ENCODE assay signal across 1 cellular context in the genomic region with DNA sequence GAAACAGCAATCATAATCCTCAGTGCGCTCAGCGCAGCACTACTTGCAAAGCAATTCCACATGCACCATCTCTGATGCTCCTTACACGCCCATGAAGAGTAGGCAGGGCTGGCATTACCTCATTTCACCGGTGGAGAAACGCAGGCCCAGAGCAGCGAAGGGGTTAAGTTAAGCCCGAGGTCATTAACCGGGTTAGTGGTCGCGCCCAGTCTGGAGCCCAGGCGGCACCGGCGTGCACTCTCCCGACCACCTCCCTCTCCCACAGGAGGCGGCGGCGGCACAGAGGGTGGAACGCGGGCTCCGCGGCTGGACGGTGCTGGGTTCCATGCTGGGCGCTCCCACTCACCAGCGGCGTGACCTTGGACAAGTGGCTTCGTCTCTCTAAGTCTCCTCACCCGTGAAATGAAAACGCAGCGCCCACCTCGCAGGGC.
TF ChIP-seq lines count a peak whose summit lies in the region.

No MANE protein-coding gene starts in this region.

TF ChIP-seq in HepG2, 621 proteins besides CTCF, POLR2A, EP300 and RAD21:
- TF ChIP-seq ISL2 (CRISPR knock-in tag; IDR thresholded peaks at IDR 0.05) (0 out of 2 replicates have a peak, but pooled peaks have one; percentile 4), SMAD9 (CRISPR knock-in tag; IDR thresholded peaks at IDR 0.05) (0 out of 2 replicates have a peak, but pooled peaks have one; percentile 56), ZNF652 (CRISPR knock-in tag; IDR thresholded peaks at IDR 0.05; ENCODE audit: borderline replicate concordance, low read depth) (peak; percentile 97), ZNF552 (CRISPR knock-in tag; IDR thresholded peaks at IDR 0.05; ENCODE audit: borderline replicate concordance) (0 out of 2 replicates have a peak, but pooled peaks have one; percentile 54), ZNF260 (CRISPR knock-in tag; IDR thresholded peaks at IDR 0.05; ENCODE audit: borderline replicate concordance, low read depth) (0 out of 2 replicates have a peak, but pooled peaks have one; percentile 25), ZFP90 (CRISPR knock-in tag; IDR thresholded peaks at IDR 0.05; ENCODE audit: borderline replicate concordance) (0 out of 2 replicates have a peak, but pooled peaks have one; percentile 13), ZBTB7A (CRISPR knock-in tag; IDR thresholded peaks at IDR 0.05) (0 out of 2 replicates have a peak, but pooled peaks have one; percentile 33), ZNF713 (CRISPR knock-in tag; IDR thresholded peaks at IDR 0.05) (0 out of 2 replicates have a peak, but pooled peaks have one; percentile 5), ZNF616 (CRISPR knock-in tag; IDR thresholded peaks at IDR 0.05; ENCODE audit: low read depth) (0 out of 2 replicates have a peak, but pooled peaks have one; percentile 9), ZNF3 (CRISPR knock-in tag; IDR thresholded peaks at IDR 0.05) (peak; percentile 23; the same call in 1 of the 2 replicates), ZNF558 (CRISPR knock-in tag; IDR thresholded peaks at IDR 0.05; ENCODE audit: borderline replicate concordance) (0 out of 2 replicates have a peak, but pooled peaks have one; percentile 79), ZNF10 (CRISPR knock-in tag; IDR thresholded peaks at IDR 0.05; ENCODE audit: borderline replicate concordance, low read depth) (0 out of 2 replicates have a peak, but pooled peaks have one; percentile 45), ZNF839 (CRISPR knock-in tag; IDR thresholded peaks at IDR 0.05; ENCODE audit: borderline replicate concordance) (0 out of 2 replicates have a peak, but pooled peaks have one; percentile 44), TEAD2 (CRISPR knock-in tag; IDR thresholded peaks at IDR 0.05) (no peak), RXRA (CRISPR knock-in tag; IDR thresholded peaks at IDR 0.05) (peak; percentile 78), ZNF768 (CRISPR knock-in tag; IDR thresholded peaks at IDR 0.05) (no peak), SALL1 (CRISPR knock-in tag; IDR thresholded peaks at IDR 0.05) (0 out of 2 replicates have a peak, but pooled peaks have one; percentile 1), SALL2 (CRISPR knock-in tag; IDR thresholded peaks at IDR 0.05) (0 out of 2 replicates have a peak, but pooled peaks have one; percentile 6), ELF1 (CRISPR knock-in tag; IDR thresholded peaks at IDR 0.05) (no peak), SMAD1 (CRISPR knock-in tag; IDR thresholded peaks at IDR 0.05; ENCODE audit: borderline replicate concordance, low read depth) (no peak), ZNF30 (CRISPR knock-in tag; IDR thresholded peaks at IDR 0.05) (0 out of 2 replicates have a peak, but pooled peaks have one; percentile 5), ZNF136 (CRISPR knock-in tag; IDR thresholded peaks at IDR 0.05; ENCODE audit: low read depth) (peak; percentile 27; the same call in 1 of the 2 replicates), ZNF883 (CRISPR knock-in tag; IDR thresholded peaks at IDR 0.05; ENCODE audit: not compliant biosample characterization) (peak; percentile 48), ZNF124 (CRISPR knock-in tag; IDR thresholded peaks at IDR 0.05) (no peak), ZNF781 (CRISPR knock-in tag; IDR thresholded peaks at IDR 0.05; ENCODE audit: borderline replicate concordance, not compliant biosample characterization) (peak; percentile 27), ZNF549 (CRISPR knock-in tag; IDR thresholded peaks at IDR 0.05) (no peak), ZNF251 (CRISPR knock-in tag; IDR thresholded peaks at IDR 0.05) (0 out of 2 replicates have a peak, but pooled peaks have one; percentile 36), XRCC5 (optimal IDR thresholded peaks at IDR 0.05; ENCODE audit: low read length) (peak; percentile 10), ZNF468 (CRISPR knock-in tag; IDR thresholded peaks at IDR 0.05) (peak; percentile 67; the same call in 1 of the 2 replicates)
- TF ChIP-seq, protein P1, sequence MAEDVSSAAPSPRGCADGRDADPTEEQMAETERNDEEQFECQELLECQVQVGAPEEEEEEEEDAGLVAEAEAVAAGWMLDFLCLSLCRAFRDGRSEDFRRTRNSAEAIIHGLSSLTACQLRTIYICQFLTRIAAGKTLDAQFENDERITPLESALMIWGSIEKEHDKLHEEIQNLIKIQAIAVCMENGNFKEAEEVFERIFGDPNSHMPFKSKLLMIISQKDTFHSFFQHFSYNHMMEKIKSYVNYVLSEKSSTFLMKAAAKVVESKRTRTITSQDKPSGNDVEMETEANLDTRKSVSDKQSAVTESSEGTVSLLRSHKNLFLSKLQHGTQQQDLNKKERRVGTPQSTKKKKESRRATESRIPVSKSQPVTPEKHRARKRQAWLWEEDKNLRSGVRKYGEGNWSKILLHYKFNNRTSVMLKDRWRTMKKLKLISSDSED (CRISPR knock-in tag; IDR thresholded peaks at IDR 0.05) = 0 out of 2 replicates have a peak, but pooled peaks have one; percentile 17
- TF ChIP-seq, protein P2, sequence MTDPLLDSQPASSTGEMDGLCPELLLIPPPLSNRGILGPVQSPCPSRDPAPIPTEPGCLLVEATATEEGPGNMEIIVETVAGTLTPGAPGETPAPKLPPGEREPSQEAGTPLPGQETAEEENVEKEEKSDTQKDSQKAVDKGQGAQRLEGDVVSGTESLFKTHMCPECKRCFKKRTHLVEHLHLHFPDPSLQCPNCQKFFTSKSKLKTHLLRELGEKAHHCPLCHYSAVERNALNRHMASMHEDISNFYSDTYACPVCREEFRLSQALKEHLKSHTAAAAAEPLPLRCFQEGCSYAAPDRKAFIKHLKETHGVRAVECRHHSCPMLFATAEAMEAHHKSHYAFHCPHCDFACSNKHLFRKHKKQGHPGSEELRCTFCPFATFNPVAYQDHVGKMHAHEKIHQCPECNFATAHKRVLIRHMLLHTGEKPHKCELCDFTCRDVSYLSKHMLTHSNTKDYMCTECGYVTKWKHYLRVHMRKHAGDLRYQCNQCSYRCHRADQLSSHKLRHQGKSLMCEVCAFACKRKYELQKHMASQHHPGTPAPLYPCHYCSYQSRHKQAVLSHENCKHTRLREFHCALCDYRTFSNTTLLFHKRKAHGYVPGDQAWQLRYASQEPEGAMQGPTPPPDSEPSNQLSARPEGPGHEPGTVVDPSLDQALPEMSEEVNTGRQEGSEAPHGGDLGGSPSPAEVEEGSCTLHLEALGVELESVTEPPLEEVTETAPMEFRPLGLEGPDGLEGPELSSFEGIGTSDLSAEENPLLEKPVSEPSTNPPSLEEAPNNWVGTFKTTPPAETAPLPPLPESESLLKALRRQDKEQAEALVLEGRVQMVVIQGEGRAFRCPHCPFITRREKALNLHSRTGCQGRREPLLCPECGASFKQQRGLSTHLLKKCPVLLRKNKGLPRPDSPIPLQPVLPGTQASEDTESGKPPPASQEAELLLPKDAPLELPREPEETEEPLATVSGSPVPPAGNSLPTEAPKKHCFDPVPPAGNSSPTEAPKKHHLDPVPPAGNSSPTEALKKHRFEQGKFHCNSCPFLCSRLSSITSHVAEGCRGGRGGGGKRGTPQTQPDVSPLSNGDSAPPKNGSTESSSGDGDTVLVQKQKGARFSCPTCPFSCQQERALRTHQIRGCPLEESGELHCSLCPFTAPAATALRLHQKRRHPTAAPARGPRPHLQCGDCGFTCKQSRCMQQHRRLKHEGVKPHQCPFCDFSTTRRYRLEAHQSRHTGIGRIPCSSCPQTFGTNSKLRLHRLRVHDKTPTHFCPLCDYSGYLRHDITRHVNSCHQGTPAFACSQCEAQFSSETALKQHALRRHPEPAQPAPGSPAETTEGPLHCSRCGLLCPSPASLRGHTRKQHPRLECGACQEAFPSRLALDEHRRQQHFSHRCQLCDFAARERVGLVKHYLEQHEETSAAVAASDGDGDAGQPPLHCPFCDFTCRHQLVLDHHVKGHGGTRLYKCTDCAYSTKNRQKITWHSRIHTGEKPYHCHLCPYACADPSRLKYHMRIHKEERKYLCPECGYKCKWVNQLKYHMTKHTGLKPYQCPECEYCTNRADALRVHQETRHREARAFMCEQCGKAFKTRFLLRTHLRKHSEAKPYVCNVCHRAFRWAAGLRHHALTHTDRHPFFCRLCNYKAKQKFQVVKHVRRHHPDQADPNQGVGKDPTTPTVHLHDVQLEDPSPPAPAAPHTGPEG (CRISPR knock-in tag; IDR thresholded peaks at IDR 0.05) = no peak
- TF ChIP-seq, protein P3, sequence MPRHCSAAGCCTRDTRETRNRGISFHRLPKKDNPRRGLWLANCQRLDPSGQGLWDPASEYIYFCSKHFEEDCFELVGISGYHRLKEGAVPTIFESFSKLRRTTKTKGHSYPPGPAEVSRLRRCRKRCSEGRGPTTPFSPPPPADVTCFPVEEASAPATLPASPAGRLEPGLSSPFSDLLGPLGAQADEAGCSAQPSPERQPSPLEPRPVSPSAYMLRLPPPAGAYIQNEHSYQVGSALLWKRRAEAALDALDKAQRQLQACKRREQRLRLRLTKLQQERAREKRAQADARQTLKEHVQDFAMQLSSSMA (CRISPR knock-in tag; IDR thresholded peaks at IDR 0.05) = 0 out of 2 replicates have a peak, but pooled peaks have one; percentile 3
- TF ChIP-seq, protein P4, sequence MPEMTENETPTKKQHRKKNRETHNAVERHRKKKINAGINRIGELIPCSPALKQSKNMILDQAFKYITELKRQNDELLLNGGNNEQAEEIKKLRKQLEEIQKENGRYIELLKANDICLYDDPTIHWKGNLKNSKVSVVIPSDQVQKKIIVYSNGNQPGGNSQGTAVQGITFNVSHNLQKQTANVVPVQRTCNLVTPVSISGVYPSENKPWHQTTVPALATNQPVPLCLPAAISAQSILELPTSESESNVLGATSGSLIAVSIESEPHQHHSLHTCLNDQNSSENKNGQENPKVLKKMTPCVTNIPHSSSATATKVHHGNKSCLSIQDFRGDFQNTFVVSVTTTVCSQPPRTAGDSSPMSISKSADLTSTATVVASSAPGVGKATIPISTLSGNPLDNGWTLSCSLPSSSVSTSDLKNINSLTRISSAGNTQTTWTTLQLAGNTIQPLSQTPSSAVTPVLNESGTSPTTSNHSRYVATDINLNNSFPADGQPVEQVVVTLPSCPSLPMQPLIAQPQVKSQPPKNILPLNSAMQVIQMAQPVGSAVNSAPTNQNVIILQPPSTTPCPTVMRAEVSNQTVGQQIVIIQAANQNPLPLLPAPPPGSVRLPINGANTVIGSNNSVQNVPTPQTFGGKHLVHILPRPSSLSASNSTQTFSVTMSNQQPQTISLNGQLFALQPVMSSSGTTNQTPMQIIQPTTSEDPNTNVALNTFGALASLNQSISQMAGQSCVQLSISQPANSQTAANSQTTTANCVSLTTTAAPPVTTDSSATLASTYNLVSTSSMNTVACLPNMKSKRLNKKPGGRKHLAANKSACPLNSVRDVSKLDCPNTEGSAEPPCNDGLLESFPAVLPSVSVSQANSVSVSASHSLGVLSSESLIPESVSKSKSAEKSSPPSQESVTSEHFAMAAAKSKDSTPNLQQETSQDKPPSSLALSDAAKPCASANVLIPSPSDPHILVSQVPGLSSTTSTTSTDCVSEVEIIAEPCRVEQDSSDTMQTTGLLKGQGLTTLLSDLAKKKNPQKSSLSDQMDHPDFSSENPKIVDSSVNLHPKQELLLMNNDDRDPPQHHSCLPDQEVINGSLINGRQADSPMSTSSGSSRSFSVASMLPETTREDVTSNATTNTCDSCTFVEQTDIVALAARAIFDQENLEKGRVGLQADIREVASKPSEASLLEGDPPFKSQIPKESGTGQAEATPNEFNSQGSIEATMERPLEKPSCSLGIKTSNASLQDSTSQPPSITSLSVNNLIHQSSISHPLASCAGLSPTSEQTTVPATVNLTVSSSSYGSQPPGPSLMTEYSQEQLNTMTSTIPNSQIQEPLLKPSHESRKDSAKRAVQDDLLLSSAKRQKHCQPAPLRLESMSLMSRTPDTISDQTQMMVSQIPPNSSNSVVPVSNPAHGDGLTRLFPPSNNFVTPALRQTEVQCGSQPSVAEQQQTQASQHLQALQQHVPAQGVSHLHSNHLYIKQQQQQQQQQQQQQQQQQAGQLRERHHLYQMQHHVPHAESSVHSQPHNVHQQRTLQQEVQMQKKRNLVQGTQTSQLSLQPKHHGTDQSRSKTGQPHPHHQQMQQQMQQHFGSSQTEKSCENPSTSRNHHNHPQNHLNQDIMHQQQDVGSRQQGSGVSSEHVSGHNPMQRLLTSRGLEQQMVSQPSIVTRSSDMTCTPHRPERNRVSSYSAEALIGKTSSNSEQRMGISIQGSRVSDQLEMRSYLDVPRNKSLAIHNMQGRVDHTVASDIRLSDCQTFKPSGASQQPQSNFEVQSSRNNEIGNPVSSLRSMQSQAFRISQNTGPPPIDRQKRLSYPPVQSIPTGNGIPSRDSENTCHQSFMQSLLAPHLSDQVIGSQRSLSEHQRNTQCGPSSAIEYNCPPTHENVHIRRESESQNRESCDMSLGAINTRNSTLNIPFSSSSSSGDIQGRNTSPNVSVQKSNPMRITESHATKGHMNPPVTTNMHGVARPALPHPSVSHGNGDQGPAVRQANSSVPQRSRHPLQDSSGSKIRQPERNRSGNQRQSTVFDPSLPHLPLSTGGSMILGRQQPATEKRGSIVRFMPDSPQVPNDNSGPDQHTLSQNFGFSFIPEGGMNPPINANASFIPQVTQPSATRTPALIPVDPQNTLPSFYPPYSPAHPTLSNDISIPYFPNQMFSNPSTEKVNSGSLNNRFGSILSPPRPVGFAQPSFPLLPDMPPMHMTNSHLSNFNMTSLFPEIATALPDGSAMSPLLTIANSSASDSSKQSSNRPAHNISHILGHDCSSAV (CRISPR knock-in tag; IDR thresholded peaks at IDR 0.05; ENCODE audit: borderline replicate concordance) = 0 out of 2 replicates have a peak, but pooled peaks have one; percentile 33
